ENCODE assay signal across 13 cellular contexts in the genomic region with DNA sequence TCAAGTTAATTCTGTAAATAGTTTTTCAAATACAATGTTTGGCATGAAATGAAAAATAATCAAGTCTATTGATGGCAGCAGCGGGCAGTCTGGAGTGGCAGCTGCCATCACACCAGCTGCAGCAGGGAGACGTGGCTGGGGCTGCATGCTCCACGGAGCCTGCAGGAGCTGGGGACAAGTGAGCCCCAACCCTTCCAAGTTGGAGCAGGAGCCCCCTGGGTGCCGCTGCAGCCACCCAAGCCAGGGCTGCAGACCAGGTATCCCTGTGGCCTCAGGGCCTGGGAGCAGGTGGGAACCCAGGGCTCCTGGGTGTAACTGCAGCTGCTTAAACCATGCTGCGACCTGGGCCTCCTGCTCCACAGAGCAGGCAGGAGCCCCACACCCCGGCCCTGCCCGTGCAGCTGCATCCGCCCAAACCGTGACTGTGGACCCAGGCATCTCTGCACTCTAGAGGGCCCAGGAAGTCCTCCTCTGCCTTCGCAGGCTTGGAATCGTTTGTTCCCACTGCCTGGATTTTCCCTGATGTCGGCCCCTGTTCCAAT.
"Had no signal": no experiment of that assay in that cellular context is flagged by ENCODE, and none has a peak within 500 bp of the region (broad histone marks: within the 10 kb centered on the region; RNA-seq: fewer than 3 reads in every experiment).

No MANE protein-coding gene starts in this region.

- H3K9me3 Mint-ChIP-seq: activated naive CD8-positive, alpha-beta T cell treated with anti-CD3 and anti-CD28 coated beads for 36 hours; activated T-cell treated with anti-CD3 and anti-CD28 coated beads, Interleukin-2, amount 50 U/mL, for 4 hours; nephron progenitor cell had no signal

- DNase-seq: activated CD4-positive, alpha-beta T cell treated with anti-CD3 and anti-CD28 coated beads, Interleukin-2, amount 50 U/mL, for 48 hours; activated CD4-positive, CD25-positive, alpha-beta regulatory T cell treated with anti-CD3 and anti-CD28 coated beads, Interleukin-2, amount 50 U/mL, for 72 hours; activated CD8-positive, alpha-beta memory T cell treated with anti-CD3 and anti-CD28 coated beads, Interleukin-2, amount 10 ng/mL, durations not matched to agents 7 days and 5 days; activated effector memory CD4-positive, alpha-beta T cell treated with anti-CD3 and anti-CD28 coated beads, Interleukin-2, amount 50 U/mL, for 16 hours; activated naive CD8-positive, alpha-beta T cell treated with anti-CD3 and anti-CD28 coated beads for 36 hours; activated T-cell treated with anti-CD3 and anti-CD28 coated beads, Interleukin-2, amount 50 U/mL, for 4 hours; cerebellar nuclear complex; left ventricle myocardium superior; mesendoderm; nephron progenitor cell; stimulated activated CD4-positive, alpha-beta T cell treated with anti-CD3 and anti-CD28 coated beads, Interleukin-4, amount 100 ng/mL, for 24 hours; thyroid gland had no signal

- ATAC-seq: activated CD8-positive, alpha-beta memory T cell treated with anti-CD3 and anti-CD28 coated beads, Interleukin-2, amount 10 ng/mL, durations not matched to agents 7 days and 5 days; activated T-cell treated with anti-CD3 and anti-CD28 coated beads, Interleukin-2, amount 50 U/mL, for 4 hours; left ventricle myocardium superior had no signal

- H3K27me3 Mint-ChIP-seq: activated CD8-positive, alpha-beta memory T cell treated with anti-CD3 and anti-CD28 coated beads, Interleukin-2, amount 10 ng/mL, durations not matched to agents 7 days and 5 days; activated naive CD8-positive, alpha-beta T cell treated with anti-CD3 and anti-CD28 coated beads for 36 hours had no signal

- H3K4me1 Mint-ChIP-seq: activated CD8-positive, alpha-beta memory T cell treated with anti-CD3 and anti-CD28 coated beads, Interleukin-2, amount 10 ng/mL, durations not matched to agents 7 days and 5 days; activated naive CD8-positive, alpha-beta T cell treated with anti-CD3 and anti-CD28 coated beads for 36 hours had no signal

- H3K4me1 ChIP-seq: thyroid gland had no signal

- H3K36me3 ChIP-seq: thyroid gland had no signal

- H3K27me3 ChIP-seq: hepatocyte, thyroid gland had no signal

- H3K4me3 ChIP-seq: hepatocyte, thyroid gland had no signal

- H3K27ac Mint-ChIP-seq: activated CD8-positive, alpha-beta memory T cell treated with anti-CD3 and anti-CD28 coated beads, Interleukin-2, amount 10 ng/mL, durations not matched to agents 7 days and 5 days; activated naive CD8-positive, alpha-beta T cell treated with anti-CD3 and anti-CD28 coated beads for 36 hours; nephron progenitor cell had no signal

- H3K4me3 Mint-ChIP-seq: activated CD8-positive, alpha-beta memory T cell treated with anti-CD3 and anti-CD28 coated beads, Interleukin-2, amount 10 ng/mL, durations not matched to agents 7 days and 5 days; activated naive CD8-positive, alpha-beta T cell treated with anti-CD3 and anti-CD28 coated beads for 36 hours; activated T-cell treated with anti-CD3 and anti-CD28 coated beads, Interleukin-2, amount 50 U/mL, for 4 hours; nephron progenitor cell had no signal

- H3K36me3 Mint-ChIP-seq: activated CD8-positive, alpha-beta memory T cell treated with anti-CD3 and anti-CD28 coated beads, Interleukin-2, amount 10 ng/mL, durations not matched to agents 7 days and 5 days; activated naive CD8-positive, alpha-beta T cell treated with anti-CD3 and anti-CD28 coated beads for 36 hours had no signal

- H3K27ac ChIP-seq: hepatocyte, thyroid gland had no signal

- H3K9me3 ChIP-seq: thyroid gland had no signal
